In the genomic region with DNA sequence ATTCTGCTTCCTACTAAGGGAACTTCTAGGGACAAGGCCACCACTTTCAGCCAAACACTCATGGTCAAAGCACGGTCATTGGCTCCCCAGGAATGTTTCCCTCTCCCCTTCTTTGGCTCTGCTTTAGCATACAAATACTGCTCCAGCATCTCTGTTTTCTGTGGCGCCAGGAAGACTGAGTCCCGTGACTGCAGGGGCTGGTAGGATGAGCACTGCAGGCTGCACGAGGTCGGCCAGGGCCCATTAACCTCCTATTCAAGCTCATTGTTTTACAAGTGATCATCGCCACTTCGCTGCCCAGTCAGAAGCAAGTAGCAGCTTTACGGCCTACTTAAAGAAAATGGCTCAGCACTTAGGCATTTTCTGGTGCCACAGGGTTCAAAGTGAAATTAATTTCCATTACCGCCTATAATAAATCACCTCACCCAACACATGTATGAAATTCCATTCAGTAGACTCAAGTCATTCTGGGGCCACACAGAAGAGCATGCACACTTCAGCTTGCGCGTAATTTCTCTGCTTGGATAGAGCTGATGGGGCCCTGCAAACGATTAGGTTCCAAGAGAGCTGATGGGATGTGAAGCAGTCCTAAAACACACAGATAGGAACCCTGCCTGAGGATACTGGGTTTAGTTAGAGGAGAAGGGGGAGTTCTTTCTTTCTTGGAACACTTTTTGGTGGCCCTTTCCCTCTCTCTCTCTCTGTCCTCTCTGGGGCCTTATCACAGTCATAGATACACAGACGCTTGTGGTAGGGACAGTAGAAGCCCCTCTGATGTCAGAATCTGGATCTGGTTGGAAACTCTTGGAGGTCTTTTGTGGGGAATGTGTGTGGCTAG, we compare ENCODE assay signal across 12 cellular contexts.
DNase-seq lines count a peak whose midpoint lies in the region; FAIRE-seq and TF ChIP-seq lines count a peak whose summit lies in the region.
"Had no signal": no experiment of that assay in that cellular context is flagged by ENCODE, and none has a peak within 500 bp of the region (broad histone marks: within the 10 kb centered on the region; RNA-seq: fewer than 3 reads in every experiment).

No MANE protein-coding gene starts in this region.

- H3K4me3 ChIP-seq in astrocyte of the cerebellum (ENCODE audit: low read depth, low read length) (no peak overlapping the region), ascending aorta (no peak overlapping the region)
- H3K4me3 ChIP-seq: cardiac muscle cell, psoas muscle had no signal

- TF ChIP-seq POLR2A in erythroblast (IDR thresholded peaks at IDR 0.05; ENCODE audit: low read length) (no peak), GM12891 (IDR thresholded peaks at IDR 0.05; ENCODE audit: low read depth, low read length) (no peak)

- no peaks in the 10 kb centered on the region for H3K36me3 ChIP-seq in ascending aorta
- H3K36me3 ChIP-seq: cardiac muscle cell had no signal

- intact Hi-C loops in ascending aorta (cut with DNase I): no loop called here

- FAIRE-seq in GM12891 (lab: Jason Lieb, UNC): no peak

- H3K27me3 ChIP-seq in ascending aorta: no peaks in the 10 kb centered on the region
- H3K27me3 ChIP-seq: cardiac muscle cell had no signal

- DNase-seq in AG08395 (ENCODE audit: low spot score): peak; percentile 92
- DNase-seq in HS-5 (ENCODE audit: low read depth): peak; percentile 99
- peak; percentile 95 for DNase-seq in astrocyte of the cerebellum (ENCODE audit: low read depth)
- DNase-seq in kidney tubule cell (ENCODE audit: low spot score): peak; percentile 98
- no peak for DNase-seq in ascending aorta (ENCODE audit: low spot score in 2 of 2)
- no peak for DNase-seq in erythroblast (lab: John Stamatoyannopoulos, UW)
- DNase-seq in activated CD8-positive, alpha-beta memory T cell treated with anti-CD3 and anti-CD28 coated beads, Interleukin-2, amount 50 U/mL, for 48 hours: no peak
- no peak for DNase-seq in GM12891 (ENCODE audit: insufficient read length, low spot score)
- DNase-seq: activated CD4-positive, alpha-beta T cell treated with anti-CD3 and anti-CD28 coated beads, Interleukin-2, amount 10 ng/mL, durations not matched to agents 7 days and 5 days; CD8-positive, alpha-beta memory T cell; psoas muscle had no signal

- H3K27ac ChIP-seq in ascending aorta: no peak overlapping the region
- H3K27ac ChIP-seq: cardiac muscle cell, psoas muscle had no signal

- TF ChIP-seq CTCF in astrocyte of the cerebellum (IDR thresholded peaks at IDR 0.05; ENCODE audit: low read depth, low read length, missing control alignments) (no peak), ascending aorta (IDR thresholded peaks at IDR 0.05) (no peak)

- no peaks in the 10 kb centered on the region for H3K4me1 ChIP-seq in ascending aorta
- H3K4me1 ChIP-seq: psoas muscle had no signal

- peaks cover 0 to 4% of the 10 kb centered on the region in 2 donors for H3K9me3 ChIP-seq in ascending aorta
- H3K9me3 ChIP-seq: psoas muscle had no signal

- in situ Hi-C loops in astrocyte of the cerebellum (cut with HindIII; ENCODE audit: low sequenced_read_pairs): no loop called here

TF ChIP-seq in GM12891, 5 proteins besides CTCF, POLR2A, EP300 and RAD21:
- TF ChIP-seq TAF1 (IDR thresholded peaks at IDR 0.05; ENCODE audit: low read depth, low read length) (no peak), POLR2AphosphoS5 (IDR thresholded peaks at IDR 0.05; ENCODE audit: low read depth, low read length) (no peak), POU2F2 (IDR thresholded peaks at IDR 0.05; ENCODE audit: low read depth, low read length) (no peak), PAX5 (IDR thresholded peaks at IDR 0.05; ENCODE audit: insufficient read depth, low read length, severe bottlenecking) (no peak), SPI1 (IDR thresholded peaks at IDR 0.05; ENCODE audit: low read depth, low read length) (no peak)
TF ChIP-seq in GM12891: peak in this region for 0.

Comparison
In these comparisons a context has a peak if more than half of its experiments do, and no peak if none do; other contexts are left out.
1. DNase-seq: peak in AG08395 (single experiment), HS-5 (single experiment), astrocyte of the cerebellum (single experiment) and kidney tubule cell (single experiment); none in ascending aorta (0 of 2), erythroblast (0 of 2), activated CD8-positive, alpha-beta memory T cell treated with anti-CD3 and anti-CD28 coated beads, Interleukin-2, amount 50 U/mL, for 48 hours (single experiment) and GM12891 (single experiment).